In the genomic region with DNA sequence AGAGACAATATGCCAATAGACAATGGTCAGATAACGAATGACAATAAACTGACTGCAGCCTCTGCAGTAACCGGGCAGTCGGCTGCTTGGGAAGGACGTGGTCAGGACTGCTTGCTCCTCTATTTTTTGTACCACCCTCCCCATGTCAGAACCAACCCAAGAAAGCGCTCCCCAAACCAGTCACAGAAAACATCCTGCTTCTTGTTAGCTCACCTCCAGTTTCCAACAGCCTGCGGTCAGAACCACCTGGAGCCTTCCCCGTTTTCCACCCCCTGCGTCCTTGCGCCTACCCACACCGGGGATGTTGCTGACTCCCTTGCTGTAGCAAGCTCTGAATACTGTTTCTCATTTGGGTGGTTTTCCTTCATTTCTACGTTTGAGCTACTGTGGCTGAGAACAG, we compare ENCODE assay signal across 11 cellular contexts. TPM values are rescaled to one million over a fixed set of nuclear protein-coding genes. Genes with fewer than 3 reads are reported as not detected.
A peak's percentile ranks its signal among the peaks of the same experiment; 100 is the strongest.
DNase-seq lines count a peak whose midpoint lies in the region; ATAC-seq and TF ChIP-seq lines count a peak whose summit lies in the region.
"Had no signal": no experiment of that assay in that cellular context is flagged by ENCODE, and none has a peak within 500 bp of the region (broad histone marks: within the 10 kb centered on the region; RNA-seq: fewer than 3 reads in every experiment).

No MANE protein-coding gene starts in this region.

- peak overlapping the region; percentile 36 for H3K27ac Mint-ChIP-seq in activated CD8-positive, alpha-beta T cell treated with anti-CD3 and anti-CD28 coated beads, Interleukin-2, amount 10 ng/mL, durations not matched to agents 7 days and 5 days
- H3K27ac Mint-ChIP-seq in naive thymus-derived CD8-positive, alpha-beta T cell = peak overlapping the region in 5 of 10 donors; percentile 15 to 80 (median 46)

- POLR2A ChIA-PET in activated CD8-positive, alpha-beta T cell treated with anti-CD3 and anti-CD28 coated beads, Interleukin-2, amount 10 ng/mL, durations not matched to agents 7 days and 5 days (lab: Charles Lee) = no interaction called here
- POLR2A ChIA-PET in naive thymus-derived CD8-positive, alpha-beta T cell (lab: Charles Lee) = interaction anchor here (0.8 kb wide), 1 partner anchor 48 kb away, joined by 3 read pairs; no protein-coding TSS in a partner anchor

- H3K27me3 Mint-ChIP-seq in activated CD8-positive, alpha-beta T cell treated with anti-CD3 and anti-CD28 coated beads, Interleukin-2, amount 10 ng/mL, durations not matched to agents 7 days and 5 days (ENCODE audit: low read depth) = no peaks in the 10 kb centered on the region
- no peaks in the 10 kb centered on the region for H3K27me3 Mint-ChIP-seq in naive thymus-derived CD8-positive, alpha-beta T cell

- H3K4me1 Mint-ChIP-seq in activated CD8-positive, alpha-beta T cell treated with anti-CD3 and anti-CD28 coated beads, Interleukin-2, amount 10 ng/mL, durations not matched to agents 7 days and 5 days (ENCODE audit: low read depth) = peaks cover 17% of the 10 kb centered on the region
- H3K4me1 Mint-ChIP-seq in naive thymus-derived CD8-positive, alpha-beta T cell = peaks cover 9 to 24% (median 19%) of the 10 kb centered on the region in 4 donors

- no peak for ATAC-seq in activated CD8-positive, alpha-beta T cell treated with anti-CD3 and anti-CD28 coated beads, Interleukin-2, amount 10 ng/mL, durations not matched to agents 7 days and 5 days
- ATAC-seq in naive thymus-derived CD8-positive, alpha-beta T cell = no peak
- ATAC-seq in HG03442 (IDR thresholded peaks at IDR 0.05; ENCODE audit: unreplicated experiment) = no peak
- ATAC-seq in GM21515 (IDR thresholded peaks at IDR 0.05; ENCODE audit: unreplicated experiment) = no peak
- no peak for ATAC-seq in HG02588 (IDR thresholded peaks at IDR 0.05; ENCODE audit: unreplicated experiment)

- peaks cover 18% of the 10 kb centered on the region for H3K36me3 Mint-ChIP-seq in activated CD8-positive, alpha-beta T cell treated with anti-CD3 and anti-CD28 coated beads, Interleukin-2, amount 10 ng/mL, durations not matched to agents 7 days and 5 days (ENCODE audit: low read depth)
- H3K36me3 Mint-ChIP-seq in naive thymus-derived CD8-positive, alpha-beta T cell = peaks cover 0 to 7% (median 0%) of the 10 kb centered on the region in 3 donors

- no peaks in the 10 kb centered on the region for H3K9me3 Mint-ChIP-seq in activated CD8-positive, alpha-beta T cell treated with anti-CD3 and anti-CD28 coated beads, Interleukin-2, amount 10 ng/mL, durations not matched to agents 7 days and 5 days (ENCODE audit: insufficient read depth)
- no peaks in the 10 kb centered on the region for H3K9me3 Mint-ChIP-seq in naive thymus-derived CD8-positive, alpha-beta T cell

- CTCF ChIA-PET in activated CD8-positive, alpha-beta T cell treated with anti-CD3 and anti-CD28 coated beads, Interleukin-2, amount 10 ng/mL, durations not matched to agents 7 days and 5 days (lab: Charles Lee) = interaction anchor here (0.7 to 1.5 kb wide), 3 partner anchors 9 to 58 kb away, joined by 3 to 5 read pairs (median 3); no protein-coding TSS in a partner anchor

- no peak for DNase-seq in AG10803 (ENCODE audit: low read depth)
- peak; percentile 30 for DNase-seq in DMS53 treated with DMSO at 0.1 percent for 48 hours (lab: John Stamatoyannopoulos, UW; ENCODE audit: unreplicated experiment)
- DNase-seq in activated CD8-positive, alpha-beta T cell treated with anti-CD3 and anti-CD28 coated beads, Interleukin-2, amount 10 ng/mL, durations not matched to agents 7 days and 5 days = no peak
- DNase-seq in naive thymus-derived CD8-positive, alpha-beta T cell = no peak
- no peak for DNase-seq in hypothalamus (lab: John Stamatoyannopoulos, UW)
- DNase-seq: NCI-H226, RPMI8226 had no signal

- H3K4me3 ChIP-seq in AG10803 (ENCODE audit: low read length) = peak overlapping the region; percentile 91; the same call in 1 of the 2 replicates
- H3K4me3 ChIP-seq: lung had no signal

- H3K4me3 Mint-ChIP-seq in activated CD8-positive, alpha-beta T cell treated with anti-CD3 and anti-CD28 coated beads, Interleukin-2, amount 10 ng/mL, durations not matched to agents 7 days and 5 days = peak overlapping the region; percentile 41
- H3K4me3 Mint-ChIP-seq in naive thymus-derived CD8-positive, alpha-beta T cell = peak overlapping the region in 9 of 10 donors; percentile 49 to 98 (median 75)

- TF ChIP-seq CTCF in AG10803 (conservative IDR thresholded peaks at IDR 0.05; ENCODE audit: low read length) = no peak

RNA-seq across cellular contexts. Expression of gene MRNIP, which starts 1.7 kb away (rescaled TPM):
- 10 to 100 TPM; 16.1 to 17.1 TPM for total RNA-seq in activated CD8-positive, alpha-beta T cell treated with anti-CD3 and anti-CD28 coated beads, Interleukin-2, amount 10 ng/mL, durations not matched to agents 7 days and 5 days
- total RNA-seq in naive thymus-derived CD8-positive, alpha-beta T cell = 100 to 1,000 TPM; 119 to 122 TPM
- polyA plus RNA-seq in naive thymus-derived CD8-positive, alpha-beta T cell = 10 to 100 TPM; 13.6 to 18.5 (median 15.5) TPM

RNA-seq across cellular contexts. Expression of gene SQSTM1, which starts 39.6 kb away (rescaled TPM):
- total RNA-seq in activated CD8-positive, alpha-beta T cell treated with anti-CD3 and anti-CD28 coated beads, Interleukin-2, amount 10 ng/mL, durations not matched to agents 7 days and 5 days = 100 to 1,000 TPM in 1 of 2 experiments, 10 to 100 TPM in 1; 100.0 to 102 TPM
- 100 to 1,000 TPM; 357 to 370 TPM for total RNA-seq in naive thymus-derived CD8-positive, alpha-beta T cell
- polyA plus RNA-seq in naive thymus-derived CD8-positive, alpha-beta T cell = 100 to 1,000 TPM; 144 to 157 (median 150) TPM

RNA-seq across cellular contexts. Expression of gene TBC1D9B, which starts 47.4 kb away (rescaled TPM):
- 10 to 100 TPM; 70.5 to 72.7 TPM for total RNA-seq in activated CD8-positive, alpha-beta T cell treated with anti-CD3 and anti-CD28 coated beads, Interleukin-2, amount 10 ng/mL, durations not matched to agents 7 days and 5 days
- total RNA-seq in naive thymus-derived CD8-positive, alpha-beta T cell = 10 to 100 TPM; 88.1 to 89.2 TPM
- 10 to 100 TPM; 11.0 to 40.6 (median 20.8) TPM for polyA plus RNA-seq in naive thymus-derived CD8-positive, alpha-beta T cell

RNA-seq across cellular contexts. Expression of gene MGAT4B, which starts 53.6 kb away (rescaled TPM):
- total RNA-seq in activated CD8-positive, alpha-beta T cell treated with anti-CD3 and anti-CD28 coated beads, Interleukin-2, amount 10 ng/mL, durations not matched to agents 7 days and 5 days = 100 to 1,000 TPM in 1 of 2 experiments, 10 to 100 TPM in 1; 85.9 to 103 TPM
- total RNA-seq in naive thymus-derived CD8-positive, alpha-beta T cell = 100 to 1,000 TPM; 170 to 175 TPM
- polyA plus RNA-seq in naive thymus-derived CD8-positive, alpha-beta T cell = 10 to 100 TPM in 2 of 3 donors, 1 to 10 TPM in 1; 7.8 to 20.9 (median 13.5) TPM

Comparison
In these comparisons a context has a peak if more than half of its experiments do, and no peak if none do; other contexts are left out.
1. RNA of gene MRNIP, which starts 1.7 kb away (total RNA-seq): 119 to 122 TPM in naive thymus-derived CD8-positive, alpha-beta T cell; 16.1 to 17.1 TPM in activated CD8-positive, alpha-beta T cell treated with anti-CD3 and anti-CD28 coated beads, Interleukin-2, amount 10 ng/mL, durations not matched to agents 7 days and 5 days; every median in the first group is over 4 times any median in the second.